ENCODE assay signal across 1 cellular context in the genomic region with DNA sequence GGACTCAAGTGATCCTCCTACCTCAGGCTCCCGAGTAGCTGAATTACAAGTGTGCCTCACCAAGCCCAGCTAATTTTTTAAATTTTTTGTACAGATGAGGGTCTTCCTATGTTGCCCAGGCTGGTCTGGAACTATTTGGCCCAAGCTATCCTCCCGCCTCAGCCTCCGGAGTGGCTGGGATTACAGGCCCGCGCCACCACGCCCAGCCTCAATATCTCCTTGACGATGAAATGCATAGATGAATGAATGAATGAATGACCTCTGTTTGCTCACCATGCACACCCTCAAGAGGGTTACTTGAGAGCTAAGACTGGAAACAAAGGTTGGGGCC.
TF ChIP-seq lines count a peak whose summit lies in the region.

No MANE protein-coding gene starts in this region.

TF ChIP-seq in K562, 482 proteins besides CTCF, POLR2A, EP300 and RAD21:
- TF ChIP-seq, protein P1, sequence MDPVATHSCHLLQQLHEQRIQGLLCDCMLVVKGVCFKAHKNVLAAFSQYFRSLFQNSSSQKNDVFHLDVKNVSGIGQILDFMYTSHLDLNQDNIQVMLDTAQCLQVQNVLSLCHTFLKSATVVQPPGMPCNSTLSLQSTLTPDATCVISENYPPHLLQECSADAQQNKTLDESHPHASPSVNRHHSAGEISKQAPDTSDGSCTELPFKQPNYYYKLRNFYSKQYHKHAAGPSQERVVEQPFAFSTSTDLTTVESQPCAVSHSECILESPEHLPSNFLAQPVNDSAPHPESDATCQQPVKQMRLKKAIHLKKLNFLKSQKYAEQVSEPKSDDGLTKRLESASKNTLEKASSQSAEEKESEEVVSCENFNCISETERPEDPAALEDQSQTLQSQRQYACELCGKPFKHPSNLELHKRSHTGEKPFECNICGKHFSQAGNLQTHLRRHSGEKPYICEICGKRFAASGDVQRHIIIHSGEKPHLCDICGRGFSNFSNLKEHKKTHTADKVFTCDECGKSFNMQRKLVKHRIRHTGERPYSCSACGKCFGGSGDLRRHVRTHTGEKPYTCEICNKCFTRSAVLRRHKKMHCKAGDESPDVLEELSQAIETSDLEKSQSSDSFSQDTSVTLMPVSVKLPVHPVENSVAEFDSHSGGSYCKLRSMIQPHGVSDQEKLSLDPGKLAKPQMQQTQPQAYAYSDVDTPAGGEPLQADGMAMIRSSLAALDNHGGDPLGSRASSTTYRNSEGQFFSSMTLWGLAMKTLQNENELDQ (CRISPR knock-in tag; IDR thresholded peaks at IDR 0.05; ENCODE audit: borderline replicate concordance), result no peak
- TF ChIP-seq CC2D1A (IDR thresholded peaks at IDR 0.05), result no peak
- TF ChIP-seq ZNF316 (IDR thresholded peaks at IDR 0.05), result peak; percentile 78
- TF ChIP-seq ZNF431 (CRISPR knock-in tag; IDR thresholded peaks at IDR 0.05), result no peak
- TF ChIP-seq ZNF175 (CRISPR knock-in tag; IDR thresholded peaks at IDR 0.05; ENCODE audit: low read depth), result no peak
- TF ChIP-seq NCOA2 (IDR thresholded peaks at IDR 0.05; ENCODE audit: partially characterized antibody in 2 of 2), result no peak
- 0 out of 2 replicates have a peak, but pooled peaks have one; percentile 8 for TF ChIP-seq ZNF121 (CRISPR knock-in tag; conservative IDR thresholded peaks at IDR 0.05)
- TF ChIP-seq, protein P2, sequence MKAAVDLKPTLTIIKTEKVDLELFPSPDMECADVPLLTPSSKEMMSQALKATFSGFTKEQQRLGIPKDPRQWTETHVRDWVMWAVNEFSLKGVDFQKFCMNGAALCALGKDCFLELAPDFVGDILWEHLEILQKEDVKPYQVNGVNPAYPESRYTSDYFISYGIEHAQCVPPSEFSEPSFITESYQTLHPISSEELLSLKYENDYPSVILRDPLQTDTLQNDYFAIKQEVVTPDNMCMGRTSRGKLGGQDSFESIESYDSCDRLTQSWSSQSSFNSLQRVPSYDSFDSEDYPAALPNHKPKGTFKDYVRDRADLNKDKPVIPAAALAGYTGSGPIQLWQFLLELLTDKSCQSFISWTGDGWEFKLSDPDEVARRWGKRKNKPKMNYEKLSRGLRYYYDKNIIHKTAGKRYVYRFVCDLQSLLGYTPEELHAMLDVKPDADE (conservative IDR thresholded peaks at IDR 0.05; ENCODE audit: control insufficient read depth, low read depth, low read length), result no peak
- no peak for TF ChIP-seq POU5F1 (IDR thresholded peaks at IDR 0.05; ENCODE audit: borderline replicate concordance, low read depth, low read length, partially characterized antibody)
- 0 out of 2 replicates have a peak, but pooled peaks have one; percentile 30 for TF ChIP-seq TRIM28 (IDR thresholded peaks at IDR 0.05)
- TF ChIP-seq, protein P3, sequence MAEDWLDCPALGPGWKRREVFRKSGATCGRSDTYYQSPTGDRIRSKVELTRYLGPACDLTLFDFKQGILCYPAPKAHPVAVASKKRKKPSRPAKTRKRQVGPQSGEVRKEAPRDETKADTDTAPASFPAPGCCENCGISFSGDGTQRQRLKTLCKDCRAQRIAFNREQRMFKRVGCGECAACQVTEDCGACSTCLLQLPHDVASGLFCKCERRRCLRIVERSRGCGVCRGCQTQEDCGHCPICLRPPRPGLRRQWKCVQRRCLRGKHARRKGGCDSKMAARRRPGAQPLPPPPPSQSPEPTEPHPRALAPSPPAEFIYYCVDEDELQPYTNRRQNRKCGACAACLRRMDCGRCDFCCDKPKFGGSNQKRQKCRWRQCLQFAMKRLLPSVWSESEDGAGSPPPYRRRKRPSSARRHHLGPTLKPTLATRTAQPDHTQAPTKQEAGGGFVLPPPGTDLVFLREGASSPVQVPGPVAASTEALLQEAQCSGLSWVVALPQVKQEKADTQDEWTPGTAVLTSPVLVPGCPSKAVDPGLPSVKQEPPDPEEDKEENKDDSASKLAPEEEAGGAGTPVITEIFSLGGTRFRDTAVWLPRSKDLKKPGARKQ (CRISPR knock-in tag; IDR thresholded peaks at IDR 0.05), result no peak
- peak; percentile 95 for TF ChIP-seq ZNF24 (IDR thresholded peaks at IDR 0.05)
